ENCODE assay signal across 21 cellular contexts in the genomic region with DNA sequence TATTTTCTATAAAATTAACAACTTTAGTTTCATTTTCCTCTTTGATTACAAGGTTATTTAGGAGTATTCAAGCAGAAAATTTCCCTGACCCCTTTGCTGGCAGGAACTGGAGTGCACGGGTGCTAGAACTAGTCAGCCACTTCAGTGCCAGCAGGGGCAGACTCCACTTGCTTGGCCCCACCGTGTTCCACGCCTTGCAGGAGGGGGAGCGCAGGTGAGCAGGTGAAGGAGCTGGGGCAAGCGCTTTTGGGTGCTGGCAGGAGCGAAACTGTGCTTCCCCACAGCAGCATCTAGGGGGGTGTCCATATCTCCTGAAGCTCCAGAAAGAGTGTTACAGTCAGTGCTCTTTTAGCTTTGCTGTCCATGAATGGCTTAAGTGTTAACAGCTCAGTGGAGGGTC. TPM values are rescaled to one million over a fixed set of nuclear protein-coding genes. Genes with fewer than 3 reads are reported as not detected.
A peak's percentile ranks its signal among the peaks of the same experiment; 100 is the strongest.
DNase-seq lines count a peak whose midpoint lies in the region; FAIRE-seq and TF ChIP-seq lines count a peak whose summit lies in the region.
"Had no signal": no experiment of that assay in that cellular context is flagged by ENCODE, and none has a peak within 500 bp of the region (broad histone marks: within the 10 kb centered on the region; RNA-seq: fewer than 3 reads in every experiment).

No MANE protein-coding gene starts in this region.

- H3K27me3 Mint-ChIP-seq in activated CD4-positive, alpha-beta T cell treated with anti-CD3 and anti-CD28 coated beads, Interleukin-2, amount 10 ng/mL, durations not matched to agents 7 days and 5 days: no peaks in the 10 kb centered on the region
- H3K27me3 Mint-ChIP-seq in astrocyte (ENCODE audit: low read depth, unreplicated experiment) (no peaks in the 10 kb centered on the region), CD14-positive monocyte (ENCODE audit: low read depth in 3 of 3) (peaks cover 3 to 22% (median 8%) of the 10 kb centered on the region in 3 donors)
- H3K27me3 Mint-ChIP-seq: CD4-positive, CD25-positive, alpha-beta regulatory T cell had no signal

- no peak overlapping the region for H3K4me2 ChIP-seq in astrocyte (ENCODE audit: low read length)
- H3K4me2 ChIP-seq in endothelial cell of umbilical vein (ENCODE audit: insufficient read depth, low read length): no peak overlapping the region
- H3K4me2 ChIP-seq: A549 had no signal

- POLR2A ChIA-PET in activated CD4-positive, alpha-beta T cell treated with anti-CD3 and anti-CD28 coated beads, Interleukin-2, amount 10 ng/mL, durations not matched to agents 7 days and 5 days (lab: Charles Lee): no interaction called here
- POLR2A ChIA-PET in endothelial cell of umbilical vein (lab: Charles Lee): interaction anchor here (0.6 kb wide), 1 partner anchor 23 kb away, joined by 3 read pairs; no protein-coding TSS in a partner anchor

- no peak for DNase-seq in activated CD4-positive, alpha-beta T cell treated with anti-CD3 and anti-CD28 coated beads, Interleukin-2, amount 10 ng/mL, durations not matched to agents 7 days and 5 days
- DNase-seq in activated CD4-positive, alpha-beta T cell treated with anti-CD3 and anti-CD28 coated beads for 4 hours: no peak
- DNase-seq in astrocyte (ENCODE audit: low read depth) (no peak), endothelial cell of umbilical vein (ENCODE audit: low read depth, low spot score) (no peak), thyroid gland (peak; percentile 74 to 78), CD14-positive monocyte (ENCODE audit: low spot score) (no peak), breast epithelium (ENCODE audit: low spot score in 2 of 2) (no peak), mesenteric fat pad (ENCODE audit: low spot score) (no peak)
- DNase-seq: C1 segment of cervical spinal cord; Caco-2; CD4-positive, CD25-positive, alpha-beta regulatory T cell; CD8-positive, alpha-beta T cell; DMS153; DND-41; H9 had no signal

- H3K27me3 ChIP-seq in astrocyte (ENCODE audit: insufficient read depth, low read length) (no peaks in the 10 kb centered on the region), endothelial cell of umbilical vein (ENCODE audit: control insufficient read depth in 2 of 2, insufficient read depth in 2 of 2, low read length in 2 of 2) (no peaks in the 10 kb centered on the region), thyroid gland (no peaks in the 10 kb centered on the region), breast epithelium (peaks cover 0 to 42% of the 10 kb centered on the region in 2 donors)

- H3K4me3 ChIP-seq in astrocyte (ENCODE audit: insufficient read depth, low read depth, low read length): no peak overlapping the region
- no peak overlapping the region for H3K4me3 ChIP-seq in endothelial cell of umbilical vein (replicated peaks in 1 of 3; ENCODE audit: insufficient read depth in 1 of 3, low read depth in 1 of 3, low read length in 3 of 3)
- no peak overlapping the region for H3K4me3 ChIP-seq in thyroid gland (replicated peaks in 1 of 3)
- no peak overlapping the region for H3K4me3 ChIP-seq in breast epithelium
- H3K4me3 ChIP-seq: A549 had no signal

- intact Hi-C loops in endothelial cell of umbilical vein (cut with micrococcal nuclease) (loop anchor here (10.0 kb wide), 1 partner anchor 46 kb away; a partner anchor contains a TSS), thyroid gland (cut with DNase I) (no loop called here), CD14-positive monocyte (cut with micrococcal nuclease) (no loop called here), breast epithelium (cut with DNase I; ENCODE audit: low total_unique reads) (no loop called here)

- H3K79me2 ChIP-seq in astrocyte (ENCODE audit: insufficient read depth, low read length): no peaks in the 10 kb centered on the region
- H3K79me2 ChIP-seq in endothelial cell of umbilical vein (ENCODE audit: control insufficient read depth, insufficient read depth, low read length): no peaks in the 10 kb centered on the region

- CTCF ChIA-PET in activated CD4-positive, alpha-beta T cell treated with anti-CD3 and anti-CD28 coated beads, Interleukin-2, amount 10 ng/mL, durations not matched to agents 7 days and 5 days (lab: Charles Lee): no interaction called here
- CTCF ChIA-PET in endothelial cell of umbilical vein (lab: Charles Lee): interaction anchor here (0.9 kb wide), 1 partner anchor 12 kb away, joined by 3 read pairs; no protein-coding TSS in a partner anchor

- H3K36me3 ChIP-seq in astrocyte (ENCODE audit: insufficient read depth, low read length) (no peaks in the 10 kb centered on the region), endothelial cell of umbilical vein (ENCODE audit: control insufficient read depth in 2 of 2, extremely low read depth in 1 of 2, insufficient read depth in 2 of 2, low read length in 2 of 2) (no peaks in the 10 kb centered on the region), thyroid gland (no peaks in the 10 kb centered on the region), breast epithelium (no peaks in the 10 kb centered on the region)

- H2AFZ ChIP-seq in astrocyte (ENCODE audit: low read depth, low read length) (no peak overlapping the region), endothelial cell of umbilical vein (ENCODE audit: low read depth, low read length) (no peak overlapping the region)

- no peaks in the 10 kb centered on the region for H3K9me3 ChIP-seq in astrocyte (ENCODE audit: insufficient read depth, low read depth, low read length)
- H3K9me3 ChIP-seq in endothelial cell of umbilical vein (replicated peaks; ENCODE audit: control insufficient read depth, insufficient read depth, low read length): no peaks in the 10 kb centered on the region
- no peaks in the 10 kb centered on the region for H3K9me3 ChIP-seq in thyroid gland
- H3K9me3 ChIP-seq in breast epithelium: no peaks in the 10 kb centered on the region
- H3K9me3 ChIP-seq: A549, Caco-2 had no signal

- H3K4me3 Mint-ChIP-seq in activated CD4-positive, alpha-beta T cell treated with anti-CD3 and anti-CD28 coated beads, Interleukin-2, amount 10 ng/mL, durations not matched to agents 7 days and 5 days: no peak overlapping the region
- H3K4me3 Mint-ChIP-seq in astrocyte (ENCODE audit: unreplicated experiment) (no peak overlapping the region), CD14-positive monocyte (no peak overlapping the region)
- H3K4me3 Mint-ChIP-seq: CD4-positive, CD25-positive, alpha-beta regulatory T cell; CD8-positive, alpha-beta T cell; H9 had no signal

- no peaks in the 10 kb centered on the region for H3K9me3 Mint-ChIP-seq in activated CD4-positive, alpha-beta T cell treated with anti-CD3 and anti-CD28 coated beads, Interleukin-2, amount 10 ng/mL, durations not matched to agents 7 days and 5 days
- H3K9me3 Mint-ChIP-seq in astrocyte (ENCODE audit: unreplicated experiment) (peaks cover 2% of the 10 kb centered on the region), CD14-positive monocyte (no peaks in the 10 kb centered on the region)
- H3K9me3 Mint-ChIP-seq: CD8-positive, alpha-beta T cell had no signal

- H3K36me3 Mint-ChIP-seq in activated CD4-positive, alpha-beta T cell treated with anti-CD3 and anti-CD28 coated beads, Interleukin-2, amount 10 ng/mL, durations not matched to agents 7 days and 5 days (ENCODE audit: low read depth): no peaks in the 10 kb centered on the region
- H3K36me3 Mint-ChIP-seq in astrocyte (ENCODE audit: low read depth, unreplicated experiment) (peaks cover 2% of the 10 kb centered on the region), CD14-positive monocyte (no peaks in the 10 kb centered on the region)
- H3K36me3 Mint-ChIP-seq: CD4-positive, CD25-positive, alpha-beta regulatory T cell had no signal

- TF ChIP-seq CTCF in astrocyte (IDR thresholded peaks at IDR 0.05; ENCODE audit: insufficient read depth, low read depth, low read length) (no peak), endothelial cell of umbilical vein (IDR thresholded peaks at IDR 0.05; ENCODE audit: extremely low read depth in 1 of 2, insufficient read depth in 1 of 2, low read depth in 1 of 2, low read length in 2 of 2) (no peak), thyroid gland (IDR thresholded peaks at IDR 0.05) (no peak), CD14-positive monocyte (IDR thresholded peaks at IDR 0.05) (no peak), breast epithelium (IDR thresholded peaks at IDR 0.05) (no peak)

- H3K27ac Mint-ChIP-seq in activated CD4-positive, alpha-beta T cell treated with anti-CD3 and anti-CD28 coated beads, Interleukin-2, amount 10 ng/mL, durations not matched to agents 7 days and 5 days: peak overlapping the region; percentile 13
- H3K27ac Mint-ChIP-seq in astrocyte (ENCODE audit: unreplicated experiment) (no peak overlapping the region), CD14-positive monocyte (no peak overlapping the region)
- H3K27ac Mint-ChIP-seq: CD8-positive, alpha-beta T cell; H9 had no signal

- 46 to 51% methylated on average over 4 to 6 of the region's 6 CpGs for WGBS in thyroid gland, 2 donors

- H3K4me1 Mint-ChIP-seq in activated CD4-positive, alpha-beta T cell treated with anti-CD3 and anti-CD28 coated beads, Interleukin-2, amount 10 ng/mL, durations not matched to agents 7 days and 5 days: no peaks in the 10 kb centered on the region
- H3K4me1 Mint-ChIP-seq in astrocyte (ENCODE audit: low read depth, unreplicated experiment) (peaks cover 2% of the 10 kb centered on the region), CD14-positive monocyte (no peaks in the 10 kb centered on the region)
- H3K4me1 Mint-ChIP-seq: H9 had no signal

- H3K9ac ChIP-seq in astrocyte (ENCODE audit: low read length) (no peak overlapping the region), endothelial cell of umbilical vein (replicated peaks; ENCODE audit: extremely low read depth, insufficient read depth, low read length) (no peak overlapping the region)

- BruUV-seq in endothelial cell of umbilical vein (replicated peaks; lab: Mats Ljungman, UMichigan): no TSS peak

- dilution Hi-C loops in endothelial cell of umbilical vein (cut with MboI; ENCODE audit: extremely low pct_ligation_motif_present, low sequenced_read_pairs): no loop called here

- H3K27ac ChIP-seq in astrocyte (ENCODE audit: low read depth, low read length): no peak overlapping the region
- no peak overlapping the region for H3K27ac ChIP-seq in endothelial cell of umbilical vein (ENCODE audit: insufficient read depth, low read depth, low read length)
- H3K27ac ChIP-seq in thyroid gland: peak overlapping the region in 1 of 3 donors; percentile 44
- H3K27ac ChIP-seq in breast epithelium: no peak overlapping the region
- H3K27ac ChIP-seq: 22Rv1, A549 had no signal

- TF ChIP-seq POLR2A in endothelial cell of umbilical vein (IDR thresholded peaks at IDR 0.05; ENCODE audit: low read depth, low read length): no peak
- TF ChIP-seq POLR2A in thyroid gland (IDR thresholded peaks at IDR 0.05): no peak
- no peak for TF ChIP-seq POLR2A in breast epithelium (IDR thresholded peaks at IDR 0.05)

- no peaks in the 10 kb centered on the region for H3K4me1 ChIP-seq in astrocyte (ENCODE audit: insufficient read depth, low read length)
- H3K4me1 ChIP-seq in endothelial cell of umbilical vein (ENCODE audit: control insufficient read depth, extremely low read depth, insufficient read depth, low read length): no peaks in the 10 kb centered on the region
- H3K4me1 ChIP-seq in thyroid gland: peaks cover 0 to 6% of the 10 kb centered on the region in 2 donors
- H3K4me1 ChIP-seq in breast epithelium: no peaks in the 10 kb centered on the region
- H3K4me1 ChIP-seq: A549, Caco-2 had no signal

- H3K9me1 ChIP-seq in endothelial cell of umbilical vein (replicated peaks; ENCODE audit: control insufficient read depth, extremely low read depth, insufficient read depth, low read length): no peaks in the 10 kb centered on the region

- H4K20me1 ChIP-seq in astrocyte (ENCODE audit: insufficient read depth, low read length) (no peaks in the 10 kb centered on the region), endothelial cell of umbilical vein (replicated peaks; ENCODE audit: control insufficient read depth, extremely low read depth, insufficient read depth, low read length) (no peaks in the 10 kb centered on the region)

- FAIRE-seq in astrocyte (lab: Jason Lieb, UNC) (peak; percentile 87), endothelial cell of umbilical vein (lab: Jason Lieb, UNC) (peak; percentile 28)
- FAIRE-seq: A549, G401.6, GM12892, GM19239, H1 had no signal

RNA-seq across cellular contexts. Expression of a gene that starts 45.5 kb away (rescaled TPM):
- 1 to 10 TPM; 3.6 to 3.8 TPM for total RNA-seq in activated CD4-positive, alpha-beta T cell treated with anti-CD3 and anti-CD28 coated beads, Interleukin-2, amount 10 ng/mL, durations not matched to agents 7 days and 5 days
- 11.1 and 12.9 TPM in 2 replicates for total RNA-seq in astrocyte
- 23.0 and 25.3 TPM in 2 replicates for total RNA-seq in endothelial cell of umbilical vein
- 16.4 and 19.8 TPM in 2 replicates for polyA plus RNA-seq in endothelial cell of umbilical vein
- 12.6 and 14.0 TPM in 2 replicates for polyA plus RNA-seq in endothelial cell of umbilical vein (2011; cell fraction: cytosol; rRNA removed)
- 21.4 and 25.8 TPM in 2 replicates for polyA plus RNA-seq in endothelial cell of umbilical vein (2011; cell fraction: nucleus; rRNA removed)
- polyA plus RNA-seq in endothelial cell of umbilical vein (2012): 20.7 and 23.6 TPM in 2 replicates
- 98.7 and 112 TPM in 2 replicates for polyA minus RNA-seq in endothelial cell of umbilical vein
- polyA minus RNA-seq in endothelial cell of umbilical vein (2011; cell fraction: cytosol; rRNA and poly(A)+ RNA removed): 4.7 TPM
- 50.0 and 55.1 TPM in 2 replicates for polyA minus RNA-seq in endothelial cell of umbilical vein (2011; cell fraction: nucleus; rRNA and poly(A)+ RNA removed)
- total RNA-seq in thyroid gland: 10 to 100 TPM; 37.9 to 55.3 (median 46.5) TPM
- under 1 TPM in 1 of 2 donors, not detected in 1; 0.20 TPM for polyA plus RNA-seq in CD14-positive monocyte
- 10 to 100 TPM; 28.2 to 32.3 (median 28.5) TPM for total RNA-seq in breast epithelium
- total RNA-seq in mesenteric fat pad: 23.4 TPM

Comparison
In these comparisons a context has a peak if more than half of its experiments do, and no peak if none do; other contexts are left out.
1. DNase-seq: peak in thyroid gland (2 of 2); none in activated CD4-positive, alpha-beta T cell treated with anti-CD3 and anti-CD28 coated beads, Interleukin-2, amount 10 ng/mL, durations not matched to agents 7 days and 5 days (single experiment), activated CD4-positive, alpha-beta T cell treated with anti-CD3 and anti-CD28 coated beads for 4 hours (0 of 2), astrocyte (single experiment), endothelial cell of umbilical vein (single experiment), CD14-positive monocyte (single experiment), breast epithelium (0 of 2) and mesenteric fat pad (single experiment).